ENCODE assay signal across 14 cellular contexts in the genomic region with DNA sequence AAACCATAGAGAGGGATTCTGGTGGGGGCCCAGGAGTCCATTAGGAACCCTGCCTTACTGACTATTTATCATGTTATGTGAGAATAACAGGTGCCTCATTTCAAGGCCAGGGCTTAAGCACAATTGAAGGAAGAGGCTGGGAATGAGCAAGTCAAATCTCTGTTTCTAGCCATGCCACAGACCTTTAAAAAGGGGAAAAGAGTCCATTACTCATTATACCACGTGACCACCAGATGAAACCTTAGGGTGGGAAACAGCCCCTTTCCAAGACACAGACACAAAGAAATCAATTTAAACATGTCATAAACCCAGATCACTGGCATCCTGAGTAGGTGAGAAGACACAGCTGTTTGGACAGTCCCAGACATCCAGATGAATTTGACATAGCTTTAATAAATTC.
"Had no signal": no experiment of that assay in that cellular context is flagged by ENCODE, and none has a peak within 500 bp of the region (broad histone marks: within the 10 kb centered on the region; RNA-seq: fewer than 3 reads in every experiment).

No MANE protein-coding gene starts in this region.

- H3K9me3 Mint-ChIP-seq: activated CD8-positive, alpha-beta T cell treated with anti-CD3 and anti-CD28 coated beads for 36 hours; central memory CD8-positive, alpha-beta T cell; neural crest cell had no signal

- H3K27ac Mint-ChIP-seq: activated CD8-positive, alpha-beta T cell treated with anti-CD3 and anti-CD28 coated beads for 36 hours had no signal

- H3K4me3 ChIP-seq: ovary, skin epidermis, transverse colon had no signal

- H3K4me3 Mint-ChIP-seq: activated CD8-positive, alpha-beta T cell treated with anti-CD3 and anti-CD28 coated beads for 36 hours; central memory CD8-positive, alpha-beta T cell; neural crest cell had no signal

- H3K9me3 ChIP-seq: ovary, transverse colon had no signal

- H3K36me3 ChIP-seq: ovary, transverse colon had no signal

- H3K4me1 Mint-ChIP-seq: central memory CD8-positive, alpha-beta T cell had no signal

- H3K27me3 ChIP-seq: ovary, transverse colon had no signal

- H3K27ac ChIP-seq: ovary, skin epidermis, transverse colon had no signal

- DNase-seq: activated CD8-positive, alpha-beta memory T cell treated with anti-CD3 and anti-CD28 coated beads, Interleukin-2, amount 50 U/mL, for 4 hours; activated CD8-positive, alpha-beta T cell treated with anti-CD3 and anti-CD28 coated beads for 36 hours; activated naive CD4-positive, alpha-beta T cell; cortex of kidney; effector memory CD4-positive, alpha-beta T cell; glutamatergic neuron; left colon; ovary; SW 1271; T-helper 9 cell; transverse colon had no signal

- ATAC-seq: activated CD8-positive, alpha-beta T cell treated with anti-CD3 and anti-CD28 coated beads for 36 hours; left colon had no signal
